ENCODE assay signal across 1 cellular context in the genomic region with DNA sequence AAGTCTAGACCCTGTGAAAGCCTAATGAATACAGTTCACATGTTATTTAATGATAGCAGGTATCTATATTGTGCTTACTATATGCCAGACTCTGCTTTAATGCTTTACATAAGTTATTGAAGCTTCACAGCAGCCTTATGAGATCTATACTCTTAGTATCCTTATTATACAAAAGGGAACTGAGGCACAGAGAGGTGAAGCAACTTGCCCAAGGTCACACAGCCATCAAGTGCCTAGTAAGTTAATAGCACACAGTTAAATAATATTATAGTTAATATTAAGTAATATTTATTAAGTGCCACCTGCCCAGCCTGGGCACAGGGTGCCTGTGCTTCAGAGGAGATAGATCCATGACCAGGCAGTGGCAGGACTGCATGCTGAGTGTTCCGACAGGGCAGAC.
TF ChIP-seq lines count a peak whose summit lies in the region.

No MANE protein-coding gene starts in this region.

TF ChIP-seq in K562, 482 proteins besides CTCF, POLR2A, EP300 and RAD21 (continued from another document):
- TF ChIP-seq, protein P1, sequence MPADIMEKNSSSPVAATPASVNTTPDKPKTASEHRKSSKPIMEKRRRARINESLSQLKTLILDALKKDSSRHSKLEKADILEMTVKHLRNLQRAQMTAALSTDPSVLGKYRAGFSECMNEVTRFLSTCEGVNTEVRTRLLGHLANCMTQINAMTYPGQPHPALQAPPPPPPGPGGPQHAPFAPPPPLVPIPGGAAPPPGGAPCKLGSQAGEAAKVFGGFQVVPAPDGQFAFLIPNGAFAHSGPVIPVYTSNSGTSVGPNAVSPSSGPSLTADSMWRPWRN (IDR thresholded peaks at IDR 0.05; ENCODE audit: low read depth), result no peak
- no peak for TF ChIP-seq ZFP1 (CRISPR knock-in tag; IDR thresholded peaks at IDR 0.05)
- TF ChIP-seq ZNF184 (CRISPR knock-in tag; IDR thresholded peaks at IDR 0.05), result no peak
- TF ChIP-seq HDAC1 (IDR thresholded peaks at IDR 0.05), result no peak
- peak; percentile 62 for TF ChIP-seq ZFP36 (IDR thresholded peaks at IDR 0.05; ENCODE audit: low read depth, low read length, partially characterized antibody)
- TF ChIP-seq, protein P2, sequence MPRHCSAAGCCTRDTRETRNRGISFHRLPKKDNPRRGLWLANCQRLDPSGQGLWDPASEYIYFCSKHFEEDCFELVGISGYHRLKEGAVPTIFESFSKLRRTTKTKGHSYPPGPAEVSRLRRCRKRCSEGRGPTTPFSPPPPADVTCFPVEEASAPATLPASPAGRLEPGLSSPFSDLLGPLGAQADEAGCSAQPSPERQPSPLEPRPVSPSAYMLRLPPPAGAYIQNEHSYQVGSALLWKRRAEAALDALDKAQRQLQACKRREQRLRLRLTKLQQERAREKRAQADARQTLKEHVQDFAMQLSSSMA (CRISPR knock-in tag; IDR thresholded peaks at IDR 0.05), result no peak
- TF ChIP-seq, protein P3, sequence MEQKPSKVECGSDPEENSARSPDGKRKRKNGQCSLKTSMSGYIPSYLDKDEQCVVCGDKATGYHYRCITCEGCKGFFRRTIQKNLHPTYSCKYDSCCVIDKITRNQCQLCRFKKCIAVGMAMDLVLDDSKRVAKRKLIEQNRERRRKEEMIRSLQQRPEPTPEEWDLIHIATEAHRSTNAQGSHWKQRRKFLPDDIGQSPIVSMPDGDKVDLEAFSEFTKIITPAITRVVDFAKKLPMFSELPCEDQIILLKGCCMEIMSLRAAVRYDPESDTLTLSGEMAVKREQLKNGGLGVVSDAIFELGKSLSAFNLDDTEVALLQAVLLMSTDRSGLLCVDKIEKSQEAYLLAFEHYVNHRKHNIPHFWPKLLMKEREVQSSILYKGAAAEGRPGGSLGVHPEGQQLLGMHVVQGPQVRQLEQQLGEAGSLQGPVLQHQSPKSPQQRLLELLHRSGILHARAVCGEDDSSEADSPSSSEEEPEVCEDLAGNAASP (IDR thresholded peaks at IDR 0.05), result no peak
- TF ChIP-seq BHLHE40 (IDR thresholded peaks at IDR 0.05; ENCODE audit: low read length), result no peak
- no peak for TF ChIP-seq PRPF4 (IDR thresholded peaks at IDR 0.05; ENCODE audit: insufficient read depth, low read depth, low read length, poor library complexity, severe bottlenecking)
- TF ChIP-seq, protein P4, sequence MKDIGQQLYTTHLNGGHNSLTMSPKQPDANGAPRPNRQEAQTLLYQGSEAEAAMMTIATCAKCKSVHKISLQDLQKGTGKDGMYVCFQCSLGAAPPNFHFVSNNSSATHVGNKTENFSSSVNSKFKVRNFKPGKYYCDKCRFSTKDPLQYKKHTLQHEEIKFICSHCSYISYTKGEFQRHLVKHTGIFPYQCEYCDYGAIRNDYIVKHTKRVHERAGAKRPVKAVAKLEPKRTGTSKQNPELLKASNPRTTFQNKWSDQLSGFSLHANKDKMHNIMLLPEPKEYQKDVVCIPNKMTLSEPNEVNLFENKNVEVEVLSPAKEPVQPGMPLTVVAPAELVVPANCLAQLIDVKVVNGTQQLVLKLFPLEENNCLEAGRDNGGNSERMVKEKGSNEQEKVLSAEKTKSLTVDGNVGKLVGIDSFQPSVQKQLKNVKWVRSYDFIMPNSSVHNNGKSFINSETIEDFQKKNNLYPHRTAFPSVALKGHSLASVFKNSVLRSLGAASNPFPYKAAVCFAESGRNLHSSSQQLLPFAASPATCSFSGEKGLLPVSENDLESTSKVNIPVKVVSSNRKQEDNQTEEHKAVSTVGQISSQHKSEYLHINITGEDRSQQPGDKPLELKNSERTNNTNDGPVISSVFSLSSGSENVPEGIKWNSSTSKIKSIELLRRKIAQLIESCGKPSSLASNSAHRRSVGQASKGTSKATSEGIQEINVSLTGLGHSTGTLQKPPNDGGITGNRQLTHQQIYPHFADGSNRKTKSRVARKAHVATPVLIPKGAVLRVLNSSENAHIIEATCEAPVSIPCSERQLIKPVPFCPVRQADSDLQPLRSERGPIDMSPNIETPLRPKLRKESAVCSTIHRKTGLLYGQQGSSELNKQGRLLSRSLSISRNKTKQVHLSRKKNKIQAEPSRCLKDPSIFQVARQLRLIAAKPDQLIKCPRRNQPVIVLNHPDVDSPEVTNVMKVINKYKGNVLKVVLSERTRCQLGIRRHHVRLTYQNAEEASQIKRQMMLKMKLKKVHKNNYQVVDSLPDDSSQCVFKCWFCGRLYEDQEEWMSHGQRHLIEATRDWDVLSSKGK (CRISPR knock-in tag; IDR thresholded peaks at IDR 0.05), result no peak
- no peak for TF ChIP-seq POLR2B (IDR thresholded peaks at IDR 0.05; ENCODE audit: low read depth, partially characterized antibody)
- TF ChIP-seq ZKSCAN1 (IDR thresholded peaks at IDR 0.05; ENCODE audit: low read depth, low read length), result no peak
- no peak for TF ChIP-seq SUPT5H (IDR thresholded peaks at IDR 0.05)
TF ChIP-seq in K562: peak in this region for 2.
